8 cellular contexts compared by ENCODE assay signal in genomic region chrX:107775734-107776511, GRCh38. TPM values are rescaled to one million over a fixed set of nuclear protein-coding genes. Genes with fewer than 3 reads are reported as not detected.
DNase-seq lines count a peak whose midpoint lies in the region; ATAC-seq and TF ChIP-seq lines count a peak whose summit lies in the region.

TSC22D3 (minus strand) TSS chrX:107775787; CDS start chrX:107775419, 368 bp downstream.

- intact Hi-C loops in T-helper 1 cell treated with Interleukin-12 subunit alpha and Interleukin-12 subunit beta and Interleukin-4 antibody, amounts not matched to agents 30 ng/mL and 1 ng/mL, for 36 hours (cut with micrococcal nuclease) = loop anchor here (2.0 to 10.0 kb wide), 5 partner anchors 49 to 779 kb away; partner anchors contain the start of genes ATG4A, DNAAF6, MID2 and NUP62CL
- intact Hi-C loops in heart right ventricle (cut with DNase I) = loop anchor here (1.0 to 10.0 kb wide), 19 partner anchors 49 to 239 kb away; no protein-coding TSS in a partner anchor

- no peak for TF ChIP-seq POLR2A in NB4 (IDR thresholded peaks at IDR 0.05; ENCODE audit: extremely low read depth, insufficient read length)

- 0% methylated on average over 36 to 59 of the region's 59 CpGs for WGBS in heart right ventricle, 2 donors

- POLR2A ChIA-PET in GM10248 (lab: Yijun Ruan, JAX) = interaction anchor here (0.7 to 1.5 kb wide), 2 partner anchors 59 to 902 kb away, joined by 4 to 5 read pairs; no protein-coding TSS in a partner anchor

- H3K4me3 ChIP-seq in NB4 (ENCODE audit: low read depth, low read length) (no peak within 1 kb of the TSS), heart right ventricle (peak within 1 kb of the TSS; percentile 41 to 69 (median 62))

- TF ChIP-seq CTCF in GM10248 (IDR thresholded peaks at IDR 0.05; ENCODE audit: control extremely low read depth, extremely low read depth, low read depth, missing control alignments) (no peak), NB4 (IDR thresholded peaks at IDR 0.05; ENCODE audit: low read depth, low read length) (no peak), heart right ventricle (IDR thresholded peaks at IDR 0.05) (peak in 5 of 9 donors; percentile 11 to 51 (median 48))

- DNase-seq in GM10248 (ENCODE audit: extremely low spot score) (peak; percentile 58), NB4 (ENCODE audit: low read depth) (peak; percentile 83), amniotic stem cell (lab: John Stamatoyannopoulos, UW) (peak; percentile 18), heart right ventricle (peak; percentile 78), pons (ENCODE audit: low spot score) (peak; percentile 57)
- no peak for DNase-seq in NK-92 treated with Interleukin-12 subunit alpha and Interleukin-12 subunit beta, amount 100 ng/mL, for 24 hours (lab: John Stamatoyannopoulos, UW)

- peaks cover 0 to 52% (median 0%) of the 10 kb centered on the region in 7 donors for H3K27me3 ChIP-seq in heart right ventricle

- H3K4me1 ChIP-seq in heart right ventricle = peaks cover 0 to 26% (median 7%) of the 10 kb centered on the region in 9 donors

- CTCF ChIA-PET in GM10248 (lab: Yijun Ruan, JAX) = interaction anchor here (0.9 to 9.4 kb wide), 17 partner anchors 9 to 750 kb away, joined by 3 to 222 read pairs (median 4); partner anchors contain the start of gene PRPS1

- no peaks in the 10 kb centered on the region for H3K36me3 ChIP-seq in heart right ventricle

- H3K27ac ChIP-seq in heart right ventricle = peak within 1 kb of the TSS; percentile 65 to 89 (median 84)

- no peaks in the 10 kb centered on the region for H3K9me3 ChIP-seq in heart right ventricle

- peak; percentile 80 for ATAC-seq in HG02588 (IDR thresholded peaks at IDR 0.05; ENCODE audit: unreplicated experiment)
- peak; percentile 85 to 95 (median 92) for ATAC-seq in heart right ventricle

RNA-seq across cellular contexts. Expression of gene TSC22D3, which starts in this region (rescaled TPM):
- total RNA-seq in T-helper 1 cell treated with Interleukin-12 subunit alpha and Interleukin-12 subunit beta and Interleukin-4 antibody, amounts not matched to agents 30 ng/mL and 1 ng/mL, for 36 hours = 27.2 and 29.8 TPM in 2 replicates
- total RNA-seq in heart right ventricle = 10 to 100 TPM; 26.3 to 88.2 (median 36.0) TPM
- polyA plus RNA-seq in heart right ventricle = 100 to 1,000 TPM in 1 of 2 donors, 10 to 100 TPM in 1; 70.7 to 153 TPM

Comparison
In these comparisons a context has a peak if more than half of its experiments do, and no peak if none do; other contexts are left out.
1. CTCF ChIP-seq: peak in heart right ventricle (5 of 9); none in GM10248 (single experiment) and NB4 (single experiment).